21 cellular contexts compared by ENCODE assay signal in genomic region chr20:51134405-51134804, GRCh38.
"Had no signal": no experiment of that assay in that cellular context is flagged by ENCODE, and none has a peak within 500 bp of the region (broad histone marks: within the 10 kb centered on the region; RNA-seq: fewer than 3 reads in every experiment).

No MANE protein-coding gene starts in this region.

- H3K36me3 ChIP-seq: adrenal gland, breast epithelium, esophagus muscularis mucosa, gastroesophageal sphincter, lower lobe of right lung, sigmoid colon, spleen, uterus had no signal

- ATAC-seq: activated CD8-positive, alpha-beta T cell treated with anti-CD3 and anti-CD28 coated beads for 36 hours; activated naive CD4-positive, alpha-beta T cell treated with anti-CD3 and anti-CD28 coated beads, Interleukin-2, amount 50 U/mL, for 72 hours; activated T-cell treated with anti-CD3 and anti-CD28 coated beads, Interleukin-2, amount 50 U/mL, for 72 hours; gastroesophageal sphincter; lower lobe of right lung; T-cell had no signal

- DNase-seq: activated CD4-positive, alpha-beta T cell treated with anti-CD3 and anti-CD28 coated beads for 48 hours; activated CD4-positive, CD25-positive, alpha-beta regulatory T cell; activated CD8-positive, alpha-beta memory T cell treated with anti-CD3 and anti-CD28 coated beads, Interleukin-2, amount 50 U/mL, for 48 hours; activated CD8-positive, alpha-beta T cell treated with anti-CD3 and anti-CD28 coated beads for 36 hours; activated gamma-delta T cell; activated T-cell treated with anti-CD3 and anti-CD28 coated beads, Interleukin-2, amount 50 U/mL, for 72 hours; cerebellar nuclear complex; effector CD4-positive, alpha-beta T cell; lower lobe of right lung; nucleus accumbens; spleen; stimulated activated naive CD4-positive, alpha-beta T cell; T-cell; uterus had no signal

- H3K9me3 Mint-ChIP-seq: activated CD8-positive, alpha-beta T cell treated with anti-CD3 and anti-CD28 coated beads for 36 hours; activated naive CD4-positive, alpha-beta T cell treated with anti-CD3 and anti-CD28 coated beads, Interleukin-2, amount 50 U/mL, for 72 hours; activated T-cell treated with anti-CD3 and anti-CD28 coated beads, Interleukin-2, amount 50 U/mL, for 72 hours; nephron; T-cell had no signal

- H3K27me3 ChIP-seq: adrenal gland, breast epithelium, esophagus muscularis mucosa, sigmoid colon, uterus had no signal

- H3K36me3 Mint-ChIP-seq: activated naive CD4-positive, alpha-beta T cell treated with anti-CD3 and anti-CD28 coated beads, Interleukin-2, amount 50 U/mL, for 72 hours; T-cell had no signal

- H3K4me1 Mint-ChIP-seq: nephron had no signal

- H3K27ac Mint-ChIP-seq: activated CD8-positive, alpha-beta T cell treated with anti-CD3 and anti-CD28 coated beads for 36 hours; activated naive CD4-positive, alpha-beta T cell treated with anti-CD3 and anti-CD28 coated beads, Interleukin-2, amount 50 U/mL, for 72 hours; activated T-cell treated with anti-CD3 and anti-CD28 coated beads, Interleukin-2, amount 50 U/mL, for 72 hours; nephron; T-cell had no signal

- H3K9me3 ChIP-seq: adrenal gland, breast epithelium, esophagus muscularis mucosa, gastroesophageal sphincter, lower lobe of right lung, sigmoid colon, spleen, uterus had no signal

- H3K27ac ChIP-seq: adrenal gland, breast epithelium, esophagus muscularis mucosa, gastroesophageal sphincter, lower lobe of right lung, sigmoid colon, spleen, uterus had no signal

- H3K4me3 Mint-ChIP-seq: activated CD8-positive, alpha-beta T cell treated with anti-CD3 and anti-CD28 coated beads for 36 hours; activated T-cell treated with anti-CD3 and anti-CD28 coated beads, Interleukin-2, amount 50 U/mL, for 72 hours; nephron; T-cell had no signal

- H3K4me3 ChIP-seq: adrenal gland, breast epithelium, esophagus muscularis mucosa, gastroesophageal sphincter, lower lobe of right lung, sigmoid colon, spleen, uterus had no signal

- H3K4me1 ChIP-seq: adrenal gland, breast epithelium, esophagus muscularis mucosa, gastroesophageal sphincter, lower lobe of right lung, uterus had no signal
